ENCODE assay signal across 1 cellular context in the genomic region with DNA sequence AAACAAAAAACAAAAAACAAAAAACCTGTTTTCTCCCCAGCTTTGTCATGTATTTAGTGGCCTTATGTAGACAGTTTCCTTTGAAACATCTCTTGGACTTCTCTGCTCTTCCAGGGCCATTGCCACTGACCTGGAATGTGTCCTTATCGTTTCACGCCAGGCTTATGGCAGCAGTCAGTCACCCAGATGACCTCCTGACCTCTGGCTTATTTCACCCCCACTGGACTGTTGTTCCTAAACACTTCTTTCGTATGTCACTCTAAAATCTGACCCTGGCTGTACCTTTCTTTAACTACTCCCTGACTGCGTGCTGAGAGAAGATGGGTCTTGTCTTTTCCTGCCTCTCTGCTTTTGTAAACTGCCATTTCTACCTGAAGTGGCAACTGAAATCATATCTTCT.
TF ChIP-seq lines count a peak whose summit lies in the region.

No MANE protein-coding gene starts in this region.

TF ChIP-seq in K562, 482 proteins besides CTCF, POLR2A, EP300 and RAD21 (continued from another document and continues in another):
- TF ChIP-seq, protein P1, sequence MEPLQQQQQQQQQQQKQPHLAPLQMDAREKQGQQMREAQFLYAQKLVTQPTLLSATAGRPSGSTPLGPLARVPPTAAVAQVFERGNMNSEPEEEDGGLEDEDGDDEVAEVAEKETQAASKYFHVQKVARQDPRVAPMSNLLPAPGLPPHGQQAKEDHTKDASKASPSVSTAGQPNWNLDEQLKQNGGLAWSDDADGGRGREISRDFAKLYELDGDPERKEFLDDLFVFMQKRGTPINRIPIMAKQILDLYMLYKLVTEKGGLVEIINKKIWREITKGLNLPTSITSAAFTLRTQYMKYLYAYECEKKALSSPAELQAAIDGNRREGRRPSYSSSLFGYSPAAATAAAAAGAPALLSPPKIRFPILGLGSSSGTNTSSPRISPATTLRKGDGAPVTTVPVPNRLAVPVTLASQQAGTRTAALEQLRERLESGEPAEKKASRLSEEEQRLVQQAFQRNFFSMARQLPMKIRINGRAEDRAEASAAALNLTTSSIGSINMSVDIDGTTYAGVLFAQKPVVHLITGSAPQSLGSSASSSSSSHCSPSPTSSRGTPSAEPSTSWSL (CRISPR knock-in tag; IDR thresholded peaks at IDR 0.05; ENCODE audit: borderline replicate concordance) = no peak
- TF ChIP-seq, protein P2, sequence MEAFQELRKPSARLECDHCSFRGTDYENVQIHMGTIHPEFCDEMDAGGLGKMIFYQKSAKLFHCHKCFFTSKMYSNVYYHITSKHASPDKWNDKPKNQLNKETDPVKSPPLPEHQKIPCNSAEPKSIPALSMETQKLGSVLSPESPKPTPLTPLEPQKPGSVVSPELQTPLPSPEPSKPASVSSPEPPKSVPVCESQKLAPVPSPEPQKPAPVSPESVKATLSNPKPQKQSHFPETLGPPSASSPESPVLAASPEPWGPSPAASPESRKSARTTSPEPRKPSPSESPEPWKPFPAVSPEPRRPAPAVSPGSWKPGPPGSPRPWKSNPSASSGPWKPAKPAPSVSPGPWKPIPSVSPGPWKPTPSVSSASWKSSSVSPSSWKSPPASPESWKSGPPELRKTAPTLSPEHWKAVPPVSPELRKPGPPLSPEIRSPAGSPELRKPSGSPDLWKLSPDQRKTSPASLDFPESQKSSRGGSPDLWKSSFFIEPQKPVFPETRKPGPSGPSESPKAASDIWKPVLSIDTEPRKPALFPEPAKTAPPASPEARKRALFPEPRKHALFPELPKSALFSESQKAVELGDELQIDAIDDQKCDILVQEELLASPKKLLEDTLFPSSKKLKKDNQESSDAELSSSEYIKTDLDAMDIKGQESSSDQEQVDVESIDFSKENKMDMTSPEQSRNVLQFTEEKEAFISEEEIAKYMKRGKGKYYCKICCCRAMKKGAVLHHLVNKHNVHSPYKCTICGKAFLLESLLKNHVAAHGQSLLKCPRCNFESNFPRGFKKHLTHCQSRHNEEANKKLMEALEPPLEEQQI (IDR thresholded peaks at IDR 0.05) = peak; percentile 62; the same call in 1 of the 2 replicates
- TF ChIP-seq NFE2 (IDR thresholded peaks at IDR 0.05; ENCODE audit: low read depth) (0 out of 2 replicates have a peak, but pooled peaks have one; percentile 9), COPS2 (conservative IDR thresholded peaks at IDR 0.05) (no peak), GATA2 (CRISPR knock-in tag; IDR thresholded peaks at IDR 0.05) (peak; percentile 67; the same call in 1 of the 2 replicates), CEBPG (CRISPR knock-in tag; IDR thresholded peaks at IDR 0.05) (no peak), CEBPG (tag; conservative IDR thresholded peaks at IDR 0.05 in 1 of 2, IDR thresholded peaks at IDR 0.05 in 1 of 2) (no peak), NFIX (CRISPR knock-in tag; IDR thresholded peaks at IDR 0.05; ENCODE audit: low read depth) (no peak), MCM2 (IDR thresholded peaks at IDR 0.05; ENCODE audit: low read depth) (no peak), MEF2D (tag; conservative IDR thresholded peaks at IDR 0.05; ENCODE audit: low read depth) (no peak), RBM14 (IDR thresholded peaks at IDR 0.05; ENCODE audit: borderline replicate concordance, insufficient read depth, low read depth, low read length) (no peak), PRMT5 (CRISPR knock-in tag; IDR thresholded peaks at IDR 0.05) (no peak), ARNT (IDR thresholded peaks at IDR 0.05) (peak; percentile 62 to 70; a peak in 2 of 4 replicates), ILK (tag; IDR thresholded peaks at IDR 0.05; ENCODE audit: borderline replicate concordance, low read depth) (no peak), ZNF124 (CRISPR knock-in tag; IDR thresholded peaks at IDR 0.05) (no peak), PHB (CRISPR knock-in tag; IDR thresholded peaks at IDR 0.05) (no peak), HLTF (IDR thresholded peaks at IDR 0.05) (peak; percentile 23; the same call in 1 of the 2 replicates), SMAD1 (IDR thresholded peaks at IDR 0.05; ENCODE audit: low read depth, low read length, partially characterized antibody) (no peak), DMBX1 (CRISPR knock-in tag; IDR thresholded peaks at IDR 0.05; ENCODE audit: borderline replicate concordance) (no peak), LARP7 (IDR thresholded peaks at IDR 0.05) (no peak), NEUROD1 (IDR thresholded peaks at IDR 0.05; ENCODE audit: borderline replicate concordance, low read depth, low read length, partially characterized antibody) (peak; percentile 30)
- TF ChIP-seq, protein P3, sequence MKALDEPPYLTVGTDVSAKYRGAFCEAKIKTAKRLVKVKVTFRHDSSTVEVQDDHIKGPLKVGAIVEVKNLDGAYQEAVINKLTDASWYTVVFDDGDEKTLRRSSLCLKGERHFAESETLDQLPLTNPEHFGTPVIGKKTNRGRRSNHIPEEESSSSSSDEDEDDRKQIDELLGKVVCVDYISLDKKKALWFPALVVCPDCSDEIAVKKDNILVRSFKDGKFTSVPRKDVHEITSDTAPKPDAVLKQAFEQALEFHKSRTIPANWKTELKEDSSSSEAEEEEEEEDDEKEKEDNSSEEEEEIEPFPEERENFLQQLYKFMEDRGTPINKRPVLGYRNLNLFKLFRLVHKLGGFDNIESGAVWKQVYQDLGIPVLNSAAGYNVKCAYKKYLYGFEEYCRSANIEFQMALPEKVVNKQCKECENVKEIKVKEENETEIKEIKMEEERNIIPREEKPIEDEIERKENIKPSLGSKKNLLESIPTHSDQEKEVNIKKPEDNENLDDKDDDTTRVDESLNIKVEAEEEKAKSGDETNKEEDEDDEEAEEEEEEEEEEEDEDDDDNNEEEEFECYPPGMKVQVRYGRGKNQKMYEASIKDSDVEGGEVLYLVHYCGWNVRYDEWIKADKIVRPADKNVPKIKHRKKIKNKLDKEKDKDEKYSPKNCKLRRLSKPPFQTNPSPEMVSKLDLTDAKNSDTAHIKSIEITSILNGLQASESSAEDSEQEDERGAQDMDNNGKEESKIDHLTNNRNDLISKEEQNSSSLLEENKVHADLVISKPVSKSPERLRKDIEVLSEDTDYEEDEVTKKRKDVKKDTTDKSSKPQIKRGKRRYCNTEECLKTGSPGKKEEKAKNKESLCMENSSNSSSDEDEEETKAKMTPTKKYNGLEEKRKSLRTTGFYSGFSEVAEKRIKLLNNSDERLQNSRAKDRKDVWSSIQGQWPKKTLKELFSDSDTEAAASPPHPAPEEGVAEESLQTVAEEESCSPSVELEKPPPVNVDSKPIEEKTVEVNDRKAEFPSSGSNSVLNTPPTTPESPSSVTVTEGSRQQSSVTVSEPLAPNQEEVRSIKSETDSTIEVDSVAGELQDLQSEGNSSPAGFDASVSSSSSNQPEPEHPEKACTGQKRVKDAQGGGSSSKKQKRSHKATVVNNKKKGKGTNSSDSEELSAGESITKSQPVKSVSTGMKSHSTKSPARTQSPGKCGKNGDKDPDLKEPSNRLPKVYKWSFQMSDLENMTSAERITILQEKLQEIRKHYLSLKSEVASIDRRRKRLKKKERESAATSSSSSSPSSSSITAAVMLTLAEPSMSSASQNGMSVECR (CRISPR knock-in tag; IDR thresholded peaks at IDR 0.05) = no peak
- TF ChIP-seq, protein P4, sequence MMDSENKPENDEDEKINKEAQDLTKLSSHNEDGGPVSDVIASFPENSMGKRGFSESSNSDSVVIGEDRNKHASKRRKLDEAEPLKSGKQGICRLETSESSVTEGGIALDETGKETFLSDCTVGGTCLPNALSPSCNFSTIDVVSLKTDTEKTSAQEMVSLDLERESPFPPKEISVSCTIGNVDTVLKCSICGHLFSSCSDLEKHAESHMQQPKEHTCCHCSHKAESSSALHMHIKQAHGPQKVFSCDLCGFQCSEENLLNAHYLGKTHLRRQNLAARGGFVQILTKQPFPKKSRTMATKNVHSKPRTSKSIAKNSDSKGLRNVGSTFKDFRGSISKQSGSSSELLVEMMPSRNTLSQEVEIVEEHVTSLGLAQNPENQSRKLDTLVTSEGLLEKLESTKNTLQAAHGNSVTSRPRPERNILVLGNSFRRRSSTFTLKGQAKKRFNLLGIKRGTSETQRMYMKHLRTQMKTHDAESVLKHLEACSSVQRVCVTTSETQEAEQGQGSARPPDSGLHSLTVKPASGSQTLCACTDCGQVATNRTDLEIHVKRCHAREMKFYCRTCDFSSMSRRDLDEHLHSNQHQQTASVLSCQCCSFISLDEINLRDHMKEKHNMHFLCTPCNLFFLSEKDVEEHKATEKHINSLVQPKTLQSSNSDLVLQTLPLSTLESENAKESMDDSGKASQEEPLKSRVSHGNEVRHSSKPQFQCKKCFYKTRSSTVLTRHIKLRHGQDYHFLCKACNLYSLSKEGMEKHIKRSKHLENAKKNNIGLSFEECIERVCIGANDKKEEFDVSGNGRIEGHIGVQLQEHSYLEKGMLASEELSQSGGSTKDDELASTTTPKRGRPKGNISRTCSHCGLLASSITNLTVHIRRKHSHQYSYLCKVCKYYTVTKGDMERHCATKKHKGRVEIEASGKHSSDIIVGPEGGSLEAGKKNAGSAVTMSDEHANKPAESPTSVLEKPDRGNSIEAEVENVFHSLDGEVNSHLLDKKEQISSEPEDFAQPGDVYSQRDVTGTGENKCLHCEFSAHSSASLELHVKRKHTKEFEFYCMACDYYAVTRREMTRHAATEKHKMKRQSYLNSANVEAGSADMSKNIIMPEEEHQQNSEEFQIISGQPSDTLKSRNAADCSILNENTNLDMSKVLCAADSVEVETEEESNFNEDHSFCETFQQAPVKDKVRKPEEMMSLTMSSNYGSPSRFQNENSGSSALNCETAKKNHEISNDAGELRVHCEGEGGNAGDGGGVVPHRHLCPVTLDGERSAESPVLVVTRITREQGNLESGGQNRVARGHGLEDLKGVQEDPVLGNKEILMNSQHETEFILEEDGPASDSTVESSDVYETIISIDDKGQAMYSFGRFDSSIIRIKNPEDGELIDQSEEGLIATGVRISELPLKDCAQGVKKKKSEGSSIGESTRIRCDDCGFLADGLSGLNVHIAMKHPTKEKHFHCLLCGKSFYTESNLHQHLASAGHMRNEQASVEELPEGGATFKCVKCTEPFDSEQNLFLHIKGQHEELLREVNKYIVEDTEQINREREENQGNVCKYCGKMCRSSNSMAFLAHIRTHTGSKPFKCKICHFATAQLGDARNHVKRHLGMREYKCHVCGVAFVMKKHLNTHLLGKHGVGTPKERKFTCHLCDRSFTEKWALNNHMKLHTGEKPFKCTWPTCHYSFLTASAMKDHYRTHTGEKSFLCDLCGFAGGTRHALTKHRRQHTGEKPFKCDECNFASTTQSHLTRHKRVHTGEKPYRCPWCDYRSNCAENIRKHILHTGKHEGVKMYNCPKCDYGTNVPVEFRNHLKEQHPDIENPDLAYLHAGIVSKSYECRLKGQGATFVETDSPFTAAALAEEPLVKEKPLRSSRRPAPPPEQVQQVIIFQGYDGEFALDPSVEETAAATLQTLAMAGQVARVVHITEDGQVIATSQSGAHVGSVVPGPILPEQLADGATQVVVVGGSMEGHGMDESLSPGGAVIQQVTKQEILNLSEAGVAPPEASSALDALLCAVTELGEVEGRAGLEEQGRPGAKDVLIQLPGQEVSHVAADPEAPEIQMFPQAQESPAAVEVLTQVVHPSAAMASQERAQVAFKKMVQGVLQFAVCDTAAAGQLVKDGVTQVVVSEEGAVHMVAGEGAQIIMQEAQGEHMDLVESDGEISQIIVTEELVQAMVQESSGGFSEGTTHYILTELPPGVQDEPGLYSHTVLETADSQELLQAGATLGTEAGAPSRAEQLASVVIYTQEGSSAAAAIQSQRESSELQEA (IDR thresholded peaks at IDR 0.05; ENCODE audit: low read depth) = no peak
- TF ChIP-seq, protein P5, sequence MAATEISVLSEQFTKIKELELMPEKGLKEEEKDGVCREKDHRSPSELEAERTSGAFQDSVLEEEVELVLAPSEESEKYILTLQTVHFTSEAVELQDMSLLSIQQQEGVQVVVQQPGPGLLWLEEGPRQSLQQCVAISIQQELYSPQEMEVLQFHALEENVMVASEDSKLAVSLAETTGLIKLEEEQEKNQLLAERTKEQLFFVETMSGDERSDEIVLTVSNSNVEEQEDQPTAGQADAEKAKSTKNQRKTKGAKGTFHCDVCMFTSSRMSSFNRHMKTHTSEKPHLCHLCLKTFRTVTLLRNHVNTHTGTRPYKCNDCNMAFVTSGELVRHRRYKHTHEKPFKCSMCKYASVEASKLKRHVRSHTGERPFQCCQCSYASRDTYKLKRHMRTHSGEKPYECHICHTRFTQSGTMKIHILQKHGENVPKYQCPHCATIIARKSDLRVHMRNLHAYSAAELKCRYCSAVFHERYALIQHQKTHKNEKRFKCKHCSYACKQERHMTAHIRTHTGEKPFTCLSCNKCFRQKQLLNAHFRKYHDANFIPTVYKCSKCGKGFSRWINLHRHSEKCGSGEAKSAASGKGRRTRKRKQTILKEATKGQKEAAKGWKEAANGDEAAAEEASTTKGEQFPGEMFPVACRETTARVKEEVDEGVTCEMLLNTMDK (IDR thresholded peaks at IDR 0.05; ENCODE audit: borderline replicate concordance, insufficient read depth, low read depth, low read length, poor library complexity, severe bottlenecking) = no peak
- TF ChIP-seq, protein P6, sequence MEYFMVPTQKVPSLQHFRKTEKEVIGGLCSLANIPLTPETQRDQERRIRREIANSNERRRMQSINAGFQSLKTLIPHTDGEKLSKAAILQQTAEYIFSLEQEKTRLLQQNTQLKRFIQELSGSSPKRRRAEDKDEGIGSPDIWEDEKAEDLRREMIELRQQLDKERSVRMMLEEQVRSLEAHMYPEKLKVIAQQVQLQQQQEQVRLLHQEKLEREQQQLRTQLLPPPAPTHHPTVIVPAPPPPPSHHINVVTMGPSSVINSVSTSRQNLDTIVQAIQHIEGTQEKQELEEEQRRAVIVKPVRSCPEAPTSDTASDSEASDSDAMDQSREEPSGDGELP (CRISPR knock-in tag; IDR thresholded peaks at IDR 0.05; ENCODE audit: borderline replicate concordance) = peak; percentile 33; the same call in 1 of the 2 replicates
- TF ChIP-seq, protein P7, sequence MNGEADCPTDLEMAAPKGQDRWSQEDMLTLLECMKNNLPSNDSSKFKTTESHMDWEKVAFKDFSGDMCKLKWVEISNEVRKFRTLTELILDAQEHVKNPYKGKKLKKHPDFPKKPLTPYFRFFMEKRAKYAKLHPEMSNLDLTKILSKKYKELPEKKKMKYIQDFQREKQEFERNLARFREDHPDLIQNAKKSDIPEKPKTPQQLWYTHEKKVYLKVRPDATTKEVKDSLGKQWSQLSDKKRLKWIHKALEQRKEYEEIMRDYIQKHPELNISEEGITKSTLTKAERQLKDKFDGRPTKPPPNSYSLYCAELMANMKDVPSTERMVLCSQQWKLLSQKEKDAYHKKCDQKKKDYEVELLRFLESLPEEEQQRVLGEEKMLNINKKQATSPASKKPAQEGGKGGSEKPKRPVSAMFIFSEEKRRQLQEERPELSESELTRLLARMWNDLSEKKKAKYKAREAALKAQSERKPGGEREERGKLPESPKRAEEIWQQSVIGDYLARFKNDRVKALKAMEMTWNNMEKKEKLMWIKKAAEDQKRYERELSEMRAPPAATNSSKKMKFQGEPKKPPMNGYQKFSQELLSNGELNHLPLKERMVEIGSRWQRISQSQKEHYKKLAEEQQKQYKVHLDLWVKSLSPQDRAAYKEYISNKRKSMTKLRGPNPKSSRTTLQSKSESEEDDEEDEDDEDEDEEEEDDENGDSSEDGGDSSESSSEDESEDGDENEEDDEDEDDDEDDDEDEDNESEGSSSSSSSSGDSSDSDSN (IDR thresholded peaks at IDR 0.05; ENCODE audit: borderline replicate concordance in 1 of 2, low read depth in 2 of 2, low read length in 2 of 2) = no peak
